Comparison of ENCODE assay signal across 2 cellular contexts in genomic region chr5:143596500-143596820, GRCh38.
TF ChIP-seq lines count a peak whose summit lies in the region.

No MANE protein-coding gene starts in this region.

TF ChIP-seq in HepG2, 621 proteins besides CTCF, POLR2A, EP300 and RAD21 (continued from another document and continues in another):
- 0 out of 4 replicates have a peak, but pooled peaks of 1 of the 2 experiments have one; percentile 6 for TF ChIP-seq KLF16 (CRISPR knock-in tag; IDR thresholded peaks at IDR 0.05)
- TF ChIP-seq POGK (CRISPR knock-in tag; conservative IDR thresholded peaks at IDR 0.05), result peak; percentile 36; the same call in 1 of the 2 replicates
- TF ChIP-seq HMG20A (CRISPR knock-in tag; IDR thresholded peaks at IDR 0.05; ENCODE audit: borderline replicate concordance), result 0 out of 2 replicates have a peak, but pooled peaks have one; percentile 33
- no peak for TF ChIP-seq MNT (IDR thresholded peaks at IDR 0.05)
- TF ChIP-seq NCOR1 (IDR thresholded peaks at IDR 0.05; ENCODE audit: borderline replicate concordance, low read length), result 0 out of 2 replicates have a peak, but pooled peaks have one; percentile 15
- TF ChIP-seq ZNF687 (CRISPR knock-in tag; IDR thresholded peaks at IDR 0.05), result no peak
- TF ChIP-seq KLF11 (CRISPR knock-in tag; IDR thresholded peaks at IDR 0.05), result 0 out of 2 replicates have a peak, but pooled peaks have one; percentile 1
- TF ChIP-seq NR2C2 (CRISPR knock-in tag; IDR thresholded peaks at IDR 0.05; ENCODE audit: borderline replicate concordance), result 0 out of 2 replicates have a peak, but pooled peaks have one; percentile 0
- 0 out of 2 replicates have a peak, but pooled peaks have one; percentile 1 for TF ChIP-seq HDAC1 (CRISPR knock-in tag; IDR thresholded peaks at IDR 0.05)
- 0 out of 2 replicates have a peak, but pooled peaks have one; percentile 1 for TF ChIP-seq RCOR2 (CRISPR knock-in tag; IDR thresholded peaks at IDR 0.05)
- 0 out of 2 replicates have a peak, but pooled peaks have one; percentile 2 for TF ChIP-seq NR2F2 (IDR thresholded peaks at IDR 0.05; ENCODE audit: borderline replicate concordance, low read depth)
- 0 out of 2 replicates have a peak, but pooled peaks have one; percentile 1 for TF ChIP-seq PPARG (CRISPR knock-in tag; conservative IDR thresholded peaks at IDR 0.05)
- 0 out of 2 replicates have a peak, but pooled peaks have one; percentile 4 for TF ChIP-seq ZNF281 (CRISPR knock-in tag; IDR thresholded peaks at IDR 0.05; ENCODE audit: borderline replicate concordance)

TF ChIP-seq in endothelial cell of umbilical vein, 7 proteins besides CTCF, POLR2A, EP300 and RAD21 (continued from another document):
- TF ChIP-seq MAX (IDR thresholded peaks at IDR 0.05; ENCODE audit: insufficient read depth, insufficient read length) (no peak), MYC (IDR thresholded peaks at IDR 0.05; ENCODE audit: low read depth, low read length) (no peak), EZH2 (IDR thresholded peaks at IDR 0.05; ENCODE audit: borderline replicate concordance, low read depth, low read length, severe bottlenecking) (no peak), JUN (IDR thresholded peaks at IDR 0.05; ENCODE audit: borderline replicate concordance, insufficient read depth, insufficient read length, low read depth) (no peak)
